In the genomic region with DNA sequence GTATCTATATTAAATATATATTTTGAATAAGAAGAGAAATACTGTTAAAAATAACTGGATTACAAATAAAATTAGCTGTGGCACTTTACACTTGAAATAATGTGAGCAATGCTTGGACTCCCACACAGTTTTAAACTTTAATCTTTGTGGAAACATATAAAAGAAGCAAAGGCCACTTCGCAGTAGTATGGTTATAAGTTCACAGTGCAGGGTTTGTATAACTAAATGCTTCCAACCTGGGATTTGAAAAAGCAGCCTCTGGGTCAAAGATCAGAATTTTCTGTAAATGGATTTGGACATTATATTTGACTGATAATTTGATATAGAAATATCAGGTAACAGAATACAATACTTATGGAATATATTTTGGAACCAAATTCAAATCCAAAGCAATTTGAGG, we compare ENCODE assay signal across 9 cellular contexts.
"Had no signal": no experiment of that assay in that cellular context is flagged by ENCODE, and none has a peak within 500 bp of the region (broad histone marks: within the 10 kb centered on the region; RNA-seq: fewer than 3 reads in every experiment).

No MANE protein-coding gene starts in this region.

- H3K27ac Mint-ChIP-seq: HFFc6 had no signal

- DNase-seq: GM23248, GOT3, H7, HFFc6, IMR-90, KG1 had no signal

- H3K4me3 ChIP-seq: GM23248, K562 had no signal

- ATAC-seq: HCT116, K562 had no signal

- H3K9me3 Mint-ChIP-seq: HFFc6 had no signal

- H3K4me3 Mint-ChIP-seq: HFFc6 had no signal

- H3K9ac ChIP-seq: GM23248 had no signal

- FAIRE-seq: K562 had no signal

- H3K27ac ChIP-seq: GM23248, HL-60 had no signal

- H2AFZ ChIP-seq: GM23248 had no signal
